In the genomic region with DNA sequence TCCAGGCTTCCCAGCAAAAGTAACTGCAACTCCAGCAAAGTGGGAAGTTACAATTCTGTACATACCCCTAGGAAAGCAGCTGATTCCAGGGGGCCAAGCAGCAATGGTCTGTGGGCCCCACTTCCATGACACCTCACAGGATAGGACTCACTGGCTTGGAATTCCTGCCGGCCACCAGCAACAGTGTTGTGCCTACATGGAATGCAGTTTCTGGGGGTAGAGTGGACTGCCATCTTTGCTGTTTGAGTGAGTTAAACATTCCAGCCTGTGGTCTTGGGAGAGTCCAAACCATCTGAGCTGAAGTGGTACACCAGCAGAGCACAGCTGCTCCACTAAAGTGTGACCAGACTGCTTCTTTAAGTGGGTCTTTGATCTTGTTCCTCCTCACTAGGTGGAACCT, we compare ENCODE assay signal across 21 cellular contexts. TPM values are rescaled to one million over a fixed set of nuclear protein-coding genes. Genes with fewer than 3 reads are reported as not detected.
"Had no signal": no experiment of that assay in that cellular context is flagged by ENCODE, and none has a peak within 500 bp of the region (broad histone marks: within the 10 kb centered on the region; RNA-seq: fewer than 3 reads in every experiment).

No MANE protein-coding gene starts in this region.

- H3K9ac ChIP-seq: neural progenitor cell had no signal

- H3K9me3 ChIP-seq: right lobe of liver had no signal

- H3K27ac ChIP-seq: ascending aorta, cardiac muscle cell, epithelial cell of prostate, neural progenitor cell, psoas muscle, right lobe of liver, stomach had no signal

- H3K4me1 Mint-ChIP-seq: naive B cell; neural progenitor cell; stimulated activated effector memory CD8-positive, alpha-beta T cell treated with anti-CD3 and anti-CD28 coated beads, Interleukin-12 subunit alpha, Interleukin-12 subunit beta, amount 100 ng/mL, for 72 hours had no signal

- H3K27ac Mint-ChIP-seq: activated T-cell treated with anti-CD3 and anti-CD28 coated beads, Interleukin-2, amount 50 U/mL, for 72 hours; endodermal cell; naive B cell; neural progenitor cell; stimulated activated effector memory CD8-positive, alpha-beta T cell treated with anti-CD3 and anti-CD28 coated beads, Interleukin-12 subunit alpha, Interleukin-12 subunit beta, amount 100 ng/mL, for 72 hours had no signal

- H3K4me2 ChIP-seq: neural progenitor cell, smooth muscle cell had no signal

- DNase-seq: activated CD4-positive, alpha-beta T cell treated with anti-CD3 and anti-CD28 coated beads, Interleukin-2, amount 50 U/mL, for 4 hours; activated effector memory CD4-positive, alpha-beta T cell treated with anti-CD3 and anti-CD28 coated beads, Interleukin-2, amount 50 U/mL, for 16 hours; activated naive CD4-positive, alpha-beta T cell treated with anti-CD3 and anti-CD28 coated beads, Interleukin-2, amount 50 U/mL, for 16 hours; activated T-cell treated with anti-CD3 and anti-CD28 coated beads, Interleukin-2, amount 50 U/mL, for 72 hours; endodermal cell; hippocampal formation; naive B cell; psoas muscle; right lobe of liver; stimulated activated CD4-positive, alpha-beta T cell treated with anti-CD3 and anti-CD28 coated beads, Interleukin-4, amount 100 ng/mL, for 1 hour; stomach; T-helper 2 cell had no signal

- H3K4me1 ChIP-seq: ascending aorta, psoas muscle, right lobe of liver, stomach had no signal

- H3K27me3 Mint-ChIP-seq: naive B cell had no signal

- H3K36me3 Mint-ChIP-seq: naive B cell; stimulated activated effector memory CD8-positive, alpha-beta T cell treated with anti-CD3 and anti-CD28 coated beads, Interleukin-12 subunit alpha, Interleukin-12 subunit beta, amount 100 ng/mL, for 72 hours had no signal

- H3K36me3 ChIP-seq: ascending aorta, cardiac muscle cell, neural progenitor cell, right lobe of liver, stomach had no signal

- H3K27me3 ChIP-seq: ascending aorta, cardiac muscle cell, neural progenitor cell, right lobe of liver had no signal

- H3K4me3 ChIP-seq: ascending aorta, cardiac muscle cell, lung, neural progenitor cell, psoas muscle, right lobe of liver, smooth muscle cell, stomach had no signal

- H2AFZ ChIP-seq: neural progenitor cell had no signal

- FAIRE-seq: keratinocyte had no signal

- H3K4me3 Mint-ChIP-seq: activated T-cell treated with anti-CD3 and anti-CD28 coated beads, Interleukin-2, amount 50 U/mL, for 72 hours; endodermal cell; naive B cell; neural progenitor cell; stimulated activated effector memory CD8-positive, alpha-beta T cell treated with anti-CD3 and anti-CD28 coated beads, Interleukin-12 subunit alpha, Interleukin-12 subunit beta, amount 100 ng/mL, for 72 hours had no signal

RNA-seq across cellular contexts. Expression of gene FBN2, which starts 13.4 kb away (rescaled TPM):
- total RNA-seq: activated CD8-positive, alpha-beta memory T cell treated with anti-CD3 and anti-CD28 coated beads for 36 hours had no signal
